In genomic region chr4:168440442-168441264, GRCh38 we compare ENCODE assay signal across 1 cellular context.
TF ChIP-seq lines count a peak whose summit lies in the region.

No MANE protein-coding gene starts in this region.

TF ChIP-seq in HepG2, 621 proteins besides CTCF, POLR2A, EP300 and RAD21 (continued from another document):
- TF ChIP-seq AFF4 (CRISPR knock-in tag; IDR thresholded peaks at IDR 0.05), result no peak
- TF ChIP-seq PRDM10 (CRISPR knock-in tag; IDR thresholded peaks at IDR 0.05; ENCODE audit: low read depth), result no peak
- TF ChIP-seq CERS6 (CRISPR knock-in tag; IDR thresholded peaks at IDR 0.05), result no peak
- TF ChIP-seq HOXA3 (CRISPR knock-in tag; IDR thresholded peaks at IDR 0.05), result no peak
- TF ChIP-seq ZMYM2 (CRISPR knock-in tag; IDR thresholded peaks at IDR 0.05), result no peak
- no peak for TF ChIP-seq ATF6 (CRISPR knock-in tag; conservative IDR thresholded peaks at IDR 0.05)
- no peak for TF ChIP-seq AKAP8 (CRISPR knock-in tag; IDR thresholded peaks at IDR 0.05)
